1 cellular context compared by ENCODE assay signal in genomic region chr16:61862221-61862620, GRCh38.
TF ChIP-seq lines count a peak whose summit lies in the region.

No MANE protein-coding gene starts in this region.

TF ChIP-seq in H1, 55 proteins besides CTCF, POLR2A, EP300 and RAD21 (continued from another document):
- no peak for TF ChIP-seq RNF2 (IDR thresholded peaks at IDR 0.05; ENCODE audit: borderline replicate concordance, low read depth, low read length, missing control alignments, poor library complexity, severe bottlenecking)
- TF ChIP-seq USF2 (IDR thresholded peaks at IDR 0.05; ENCODE audit: low read length) = no peak
- TF ChIP-seq TCF12 (IDR thresholded peaks at IDR 0.05; ENCODE audit: low read depth, low read length) = no peak
- no peak for TF ChIP-seq TBP (IDR thresholded peaks at IDR 0.05; ENCODE audit: low read depth, low read length)
- no peak for TF ChIP-seq ATF3 (IDR thresholded peaks at IDR 0.05; ENCODE audit: insufficient read depth, low read depth, low read length)
- no peak for TF ChIP-seq YY1 (IDR thresholded peaks at IDR 0.05; ENCODE audit: low read depth, low read length)
- TF ChIP-seq EZH2 (IDR thresholded peaks at IDR 0.05; ENCODE audit: low read depth, low read length, severe bottlenecking) = no peak
- no peak for TF ChIP-seq KDM5A (IDR thresholded peaks at IDR 0.05; ENCODE audit: low read length)
- TF ChIP-seq SIN3A (conservative IDR thresholded peaks at IDR 0.05 in 1 of 2, IDR thresholded peaks at IDR 0.05 in 1 of 2; ENCODE audit: low read depth in 1 of 2, low read length in 2 of 2) = no peak
- no peak for TF ChIP-seq SRF (IDR thresholded peaks at IDR 0.05; ENCODE audit: low read depth, low read length)
- no peak for TF ChIP-seq EGR1 (IDR thresholded peaks at IDR 0.05; ENCODE audit: borderline replicate concordance, low read depth, low read length)
- no peak for TF ChIP-seq RXRA (IDR thresholded peaks at IDR 0.05; ENCODE audit: insufficient read depth, low read depth, low read length)
- no peak for TF ChIP-seq HDAC6 (IDR thresholded peaks at IDR 0.05; ENCODE audit: low read depth, low read length)
- no peak for TF ChIP-seq NRF1 (IDR thresholded peaks at IDR 0.05; ENCODE audit: low read depth, low read length)
- TF ChIP-seq BACH1 (IDR thresholded peaks at IDR 0.05; ENCODE audit: low read length) = no peak
- TF ChIP-seq ASH2L (IDR thresholded peaks at IDR 0.05; ENCODE audit: low read length) = no peak
- TF ChIP-seq ZNF274 (IDR thresholded peaks at IDR 0.05; ENCODE audit: borderline replicate concordance, extremely low read depth, low read length) = no peak
